Comparison of ENCODE assay signal across 23 cellular contexts in genomic region chr20:49540232-49540620, GRCh38. TPM values are rescaled to one million over a fixed set of nuclear protein-coding genes. Genes with fewer than 3 reads are reported as not detected.
"Had no signal": no experiment of that assay in that cellular context is flagged by ENCODE, and none has a peak within 500 bp of the region (broad histone marks: within the 10 kb centered on the region; RNA-seq: fewer than 3 reads in every experiment).

No MANE protein-coding gene starts in this region.

- H3K4me3 ChIP-seq: adrenal gland, dorsolateral prefrontal cortex, esophagus squamous epithelium, gastrocnemius medialis, thyroid gland, uterus had no signal

- H3K27ac Mint-ChIP-seq: activated CD4-positive, alpha-beta T cell treated with anti-CD3 and anti-CD28 coated beads, Interleukin-2, amount 10 ng/mL, durations not matched to agents 24 days and 14 days; activated CD8-positive, alpha-beta T cell treated with anti-CD3 and anti-CD28 coated beads, Interleukin-2, amount 10 ng/mL, durations not matched to agents 7 days and 5 days; activated naive CD8-positive, alpha-beta T cell; endodermal cell; memory B cell; stimulated activated naive B cell treated with anti-CD40 and anti-IgM and Interleukin-4, amounts not matched to agents 10 μg/mL and 1 μg/mL and 100 μg/mL, for 72 hours had no signal

- H3K36me3 Mint-ChIP-seq: activated naive CD8-positive, alpha-beta T cell had no signal

- H3K9ac ChIP-seq: parathyroid adenoma had no signal

- H3K4me1 ChIP-seq: adrenal gland, gastrocnemius medialis, parathyroid adenoma, thyroid gland, uterus had no signal

- H3K4me3 Mint-ChIP-seq: activated CD4-positive, alpha-beta T cell treated with anti-CD3 and anti-CD28 coated beads, Interleukin-2, amount 10 ng/mL, durations not matched to agents 24 days and 14 days; activated CD8-positive, alpha-beta T cell treated with anti-CD3 and anti-CD28 coated beads, Interleukin-2, amount 10 ng/mL, durations not matched to agents 7 days and 5 days; activated naive CD8-positive, alpha-beta T cell; endodermal cell; memory B cell; natural killer cell treated with Interleukin-12 subunit alpha and Interleukin-12 subunit beta and Interleukin-15 and Interleukin-18, amount 100 ng/mL, for 72 hours; stimulated activated naive B cell treated with anti-CD40 and anti-IgM and Interleukin-4, amounts not matched to agents 10 μg/mL and 1 μg/mL and 100 μg/mL, for 72 hours had no signal

- H2AFZ ChIP-seq: parathyroid adenoma had no signal

- ATAC-seq: activated CD4-positive, CD25-positive, alpha-beta regulatory T cell treated with anti-CD3 and anti-CD28 coated beads, Interleukin-2, amount 50 U/mL, for 24 hours; activated CD8-positive, alpha-beta T cell treated with anti-CD3 and anti-CD28 coated beads, Interleukin-2, amount 10 ng/mL, durations not matched to agents 7 days and 5 days; gastrocnemius medialis; left ventricle myocardium superior; natural killer cell treated with Interleukin-12 subunit alpha and Interleukin-12 subunit beta and Interleukin-15 and Interleukin-18, amount 100 ng/mL, for 72 hours; sciatic nerve; stimulated activated naive B cell treated with anti-CD40 and anti-IgM and Interleukin-4, amounts not matched to agents 10 μg/mL and 1 μg/mL and 100 μg/mL, for 72 hours had no signal

- H3K36me3 ChIP-seq: adrenal gland, gastrocnemius medialis, thyroid gland, uterus had no signal

- H3K27me3 ChIP-seq: dorsolateral prefrontal cortex, gastrocnemius medialis, thyroid gland, uterus had no signal

- H3K4me1 Mint-ChIP-seq: endodermal cell had no signal

- H3K9me3 ChIP-seq: adrenal gland, gastrocnemius medialis, thyroid gland, uterus had no signal

- H3K27ac ChIP-seq: adrenal gland, dorsolateral prefrontal cortex, esophagus squamous epithelium, gastrocnemius medialis, parathyroid adenoma, thyroid gland had no signal

- H3K79me2 ChIP-seq: parathyroid adenoma had no signal

- H3K9me3 Mint-ChIP-seq: natural killer cell treated with Interleukin-12 subunit alpha and Interleukin-12 subunit beta and Interleukin-15 and Interleukin-18, amount 100 ng/mL, for 72 hours had no signal

- DNase-seq: activated CD4-positive, alpha-beta T cell treated with anti-CD3 and anti-CD28 coated beads, Interleukin-2, amount 10 ng/mL, durations not matched to agents 24 days and 14 days; activated CD8-positive, alpha-beta T cell treated with anti-CD3 and anti-CD28 coated beads, Interleukin-2, amount 10 ng/mL, durations not matched to agents 7 days and 5 days; activated naive CD4-positive, alpha-beta T cell; adrenal gland; central memory CD4-positive, alpha-beta T cell; dorsolateral prefrontal cortex; endodermal cell; esophagus squamous epithelium; gastrocnemius medialis; left ventricle myocardium superior; nucleus accumbens; small intestine; stimulated activated CD4-positive, alpha-beta T cell treated with anti-CD3 and anti-CD28 coated beads, Interleukin-2, amount 100 ng/mL, for 24 hours; stimulated activated CD8-positive, alpha-beta memory T cell treated with anti-CD3 and anti-CD28 coated beads, Interleukin-4, amount 100 ng/mL, for 48 hours; stimulated activated naive B cell treated with anti-CD40 and anti-IgM and Interleukin-4, amounts not matched to agents 10 μg/mL and 1 μg/mL and 100 μg/mL, for 72 hours; thyroid gland; uterus had no signal

RNA-seq across cellular contexts. Expression of gene KCNB1, which starts 57.8 kb away (rescaled TPM):
- total RNA-seq: activated CD8-positive, alpha-beta T cell treated with anti-CD3 and anti-CD28 coated beads, Interleukin-2, amount 10 ng/mL, durations not matched to agents 7 days and 5 days; natural killer cell treated with Interleukin-12 subunit alpha and Interleukin-12 subunit beta and Interleukin-15 and Interleukin-18, amount 100 ng/mL, for 72 hours had no signal
